Comparison of ENCODE assay signal across 8 cellular contexts in the genomic region with DNA sequence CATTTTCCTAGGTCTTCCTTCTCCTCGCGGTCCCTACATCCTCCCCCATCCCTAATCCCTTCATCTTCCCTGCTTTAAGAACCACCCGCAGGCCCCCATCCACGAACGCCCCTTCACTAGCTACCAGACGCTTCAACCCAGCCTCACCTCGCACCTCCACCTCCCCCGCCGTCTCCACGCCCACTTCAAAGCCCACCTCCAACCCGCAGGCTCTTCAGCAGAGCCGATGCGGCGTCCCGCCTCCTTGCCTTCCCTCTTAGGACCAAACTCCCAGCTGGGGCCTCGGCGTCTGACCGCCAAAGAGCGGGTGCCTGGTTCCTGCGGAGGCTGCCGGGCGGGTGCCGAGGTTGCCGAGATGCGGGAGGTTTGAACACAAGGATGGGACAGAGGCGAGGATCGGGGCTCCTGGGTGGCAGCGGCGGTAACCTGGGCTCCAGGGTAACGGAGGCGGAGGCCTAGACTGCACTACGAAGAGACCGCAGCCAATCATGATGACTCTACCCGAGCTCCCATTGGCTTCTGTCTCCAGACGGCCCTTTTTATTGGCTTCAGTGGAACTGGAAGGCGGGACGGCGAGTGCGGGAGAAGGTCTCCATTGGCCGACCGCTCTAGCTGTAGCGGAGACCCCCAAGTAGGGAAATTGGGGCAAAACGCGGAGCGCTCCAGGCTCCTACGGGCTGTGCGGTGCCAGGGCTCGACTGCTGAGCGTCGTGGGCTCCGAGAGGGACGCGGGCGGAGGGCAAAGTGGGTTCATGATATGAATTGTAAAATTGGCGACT. TPM values are rescaled to one million over a fixed set of nuclear protein-coding genes. Genes with fewer than 3 reads are reported as not detected.
DNase-seq lines count a peak whose midpoint lies in the region; ATAC-seq and TF ChIP-seq lines count a peak whose summit lies in the region.

A gene (minus strand): TSS at position 462 of the 779 bp plus-strand sequence. CDS start 18,536 bp downstream, outside the sequence.

- no peak within 1 kb of the TSS for H3K4me3 Mint-ChIP-seq in nephron progenitor cell

- no peak for TF ChIP-seq CTCF in foreskin fibroblast (IDR thresholded peaks at IDR 0.05; ENCODE audit: low read depth, low read length)
- no peak for TF ChIP-seq CTCF in nephron progenitor cell (IDR thresholded peaks at IDR 0.05)

- peak; percentile 97 for DNase-seq in EH (ENCODE audit: low read depth)
- peak; percentile 93 for DNase-seq in KG1 (lab: John Stamatoyannopoulos, UW)
- DNase-seq in RPMI7951 (ENCODE audit: low read depth), result peak; percentile 97
- DNase-seq in activated effector memory CD4-positive, alpha-beta T cell treated with Interleukin-2 at 50 U/mL for 16 hours, result peak; percentile 56
- peak; percentile 96 to 98 for DNase-seq in foreskin fibroblast
- DNase-seq in nephron progenitor cell, result peak; percentile 89
- peak; percentile 69 for DNase-seq in stimulated activated naive CD4-positive, alpha-beta T cell treated with Interleukin-2 at 50 U/mL for 16 hours (lab: John Stamatoyannopoulos, UW)

- ATAC-seq in GM21786 (IDR thresholded peaks at IDR 0.05; ENCODE audit: unreplicated experiment), result peak; percentile 99

- peak within 1 kb of the TSS; percentile 87 to 93 for H3K4me3 ChIP-seq in foreskin fibroblast (ENCODE audit: low read depth in 1 of 2, low read length in 2 of 2)

- no peaks in the 10 kb centered on the region for H3K9me3 Mint-ChIP-seq in nephron progenitor cell

- H3K27ac Mint-ChIP-seq in nephron progenitor cell, result no peak within 1 kb of the TSS

- peaks cover 4% of the 10 kb centered on the region for H3K27me3 Mint-ChIP-seq in nephron progenitor cell (ENCODE audit: low read depth, poor library complexity)

- peaks cover 25% of the 10 kb centered on the region for H3K36me3 Mint-ChIP-seq in nephron progenitor cell (ENCODE audit: low read depth)

- H3K4me1 Mint-ChIP-seq in nephron progenitor cell, result peaks cover 14% of the 10 kb centered on the region

RNA-seq across cellular contexts. Expression of the gene that starts here (rescaled TPM):
- total RNA-seq in RPMI7951 (2014; rRNA removed; shearing (Covaris generic)), result 3.8 and 5.4 TPM in 2 replicates

Comparison
In these comparisons a context has a peak if more than half of its experiments do, and no peak if none do; other contexts are left out.
1. Peak in every context shown above with its lines: DNase-seq, ATAC-seq and H3K4me3 ChIP-seq.